8 cellular contexts compared by ENCODE assay signal in genomic region chr19:48713864-48714755, GRCh38. TPM values are rescaled to one million over a fixed set of nuclear protein-coding genes. Genes with fewer than 3 reads are reported as not detected.
DNase-seq lines count a peak whose midpoint lies in the region; ATAC-seq lines count a peak whose summit lies in the region.

No MANE protein-coding gene starts in this region.

- DNase-seq in NCI-H1930 (lab: John Stamatoyannopoulos, UW) (peak; percentile 100), T-helper 9 cell (peak; percentile 93), astrocyte of the hippocampus (ENCODE audit: low read depth, low spot score) (peak; percentile 100), hippocampal formation (lab: John Stamatoyannopoulos, UW) (peak; percentile 99 to 100), renal cortical epithelial cell (ENCODE audit: low read depth) (peak; percentile 98), NCI-H1694 treated with DMSO at 0.1 percent for 48 hours (lab: John Stamatoyannopoulos, UW) (no peak)

- peak; percentile 88 for ATAC-seq in GM18502 (IDR thresholded peaks at IDR 0.05; ENCODE audit: poor library complexity, unreplicated experiment)
- peak; percentile 88 for ATAC-seq in HG02943 (IDR thresholded peaks at IDR 0.05; ENCODE audit: low read depth, unreplicated experiment)

RNA-seq across cellular contexts. Expression of gene MAMSTR, which starts 5.4 kb away (rescaled TPM):
- 0.25 and 0.87 TPM in 2 replicates for total RNA-seq in renal cortical epithelial cell

RNA-seq across cellular contexts. Expression of gene FUT2, which starts 18.3 kb away (rescaled TPM):
- total RNA-seq in renal cortical epithelial cell = 0.25 and 1.9 TPM in 2 replicates

RNA-seq across cellular contexts. Expression of gene RASIP1, which starts 26.3 kb away (rescaled TPM):
- 0.50 and 0.69 TPM in 2 replicates for total RNA-seq in renal cortical epithelial cell

RNA-seq across cellular contexts. Expression of gene IZUMO1, which starts 32.6 kb away (rescaled TPM):
- total RNA-seq in renal cortical epithelial cell = not detected in 2 replicates

RNA-seq across cellular contexts. Expression of gene FUT1, which starts 38.3 kb away (rescaled TPM):
- total RNA-seq in renal cortical epithelial cell = 0.05 and 3.0 TPM in 2 replicates
